8 cellular contexts compared by ENCODE assay signal in the genomic region with DNA sequence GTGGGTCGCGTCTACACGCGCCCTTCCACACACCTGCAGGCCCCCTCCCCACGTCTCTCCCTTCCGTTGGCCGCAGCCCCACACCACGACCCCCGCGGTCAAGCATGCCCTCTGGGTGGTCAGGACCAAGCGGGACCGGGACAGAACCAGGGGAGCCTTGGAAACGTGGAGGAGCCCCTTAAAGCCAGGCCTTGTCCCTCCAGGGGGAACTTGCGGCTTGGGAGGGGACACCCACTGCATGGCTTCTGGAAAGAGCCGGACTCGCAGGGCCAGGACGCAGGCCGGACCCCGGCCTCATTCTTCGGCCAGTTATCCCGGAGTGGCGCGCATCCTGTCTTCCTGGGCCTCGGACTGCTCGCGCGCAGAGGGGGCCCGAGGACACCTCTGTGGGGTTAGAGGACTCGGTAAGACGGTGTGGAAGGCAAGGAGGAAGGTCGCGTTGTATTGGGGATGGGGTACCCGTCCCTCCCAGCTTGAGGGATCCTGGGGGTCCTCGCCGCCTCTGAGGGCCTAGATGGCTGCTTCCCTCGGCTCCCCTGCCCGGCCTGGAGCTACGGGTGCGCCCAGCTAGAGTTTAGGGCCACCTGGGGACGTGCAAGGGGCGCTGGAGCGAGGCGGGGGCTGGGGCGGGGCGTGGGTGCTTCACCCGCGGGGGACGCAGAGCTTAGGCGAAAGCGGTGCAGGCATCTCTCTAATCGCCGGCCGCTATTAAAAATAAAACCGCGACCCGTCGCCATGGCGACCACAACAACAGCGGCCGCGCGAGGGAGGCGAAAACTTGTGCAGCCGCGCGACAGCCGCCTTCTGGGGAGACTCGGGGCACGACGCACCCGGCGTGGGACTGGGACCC. TPM values are rescaled to one million over a fixed set of nuclear protein-coding genes. Genes with fewer than 3 reads are reported as not detected.
DNase-seq lines count a peak whose midpoint lies in the region; ATAC-seq and TF ChIP-seq lines count a peak whose summit lies in the region.

No MANE protein-coding gene starts in this region.

- peaks cover 10% of the 10 kb centered on the region for H3K4me1 Mint-ChIP-seq in activated naive CD8-positive, alpha-beta T cell treated with anti-CD3 and anti-CD28 coated beads for 36 hours

- intact Hi-C loops in HCT116 (cut with micrococcal nuclease) = loop anchor here (2.0 kb wide), 1 partner anchor 17 kb away; no protein-coding TSS in a partner anchor
- intact Hi-C loops in lower leg skin (cut with DNase I; ENCODE audit: low total_unique reads) = no loop called here

- H3K9me2 ChIP-seq in HCT116 (ENCODE audit: insufficient read depth) (no peaks in the 10 kb centered on the region), hepatocyte (replicated peaks; ENCODE audit: insufficient read depth) (no peaks in the 10 kb centered on the region)

- H3K36me3 Mint-ChIP-seq in activated naive CD8-positive, alpha-beta T cell treated with anti-CD3 and anti-CD28 coated beads for 36 hours = no peaks in the 10 kb centered on the region

- H2AFZ ChIP-seq in HCT116 (ENCODE audit: low read depth, low read length, poor library complexity, severe bottlenecking) (no peak overlapping the region), hepatocyte (peak overlapping the region; percentile 1)

- POLR2A ChIA-PET in HCT116 (lab: Charles Lee) = no interaction called here

- H3K27me3 ChIP-seq in HCT116 (ENCODE audit: insufficient read depth, low read length) (no peaks in the 10 kb centered on the region), hepatocyte (peaks cover 22% of the 10 kb centered on the region)

- H3K9ac ChIP-seq in HCT116 (ENCODE audit: low read length) = peak overlapping the region; percentile 50

- no peak for TF ChIP-seq POLR2A in HCT116 (IDR thresholded peaks at IDR 0.05; ENCODE audit: borderline replicate concordance, extremely low read depth, insufficient read depth, insufficient read length)
- no peak for TF ChIP-seq POLR2A in lower leg skin (IDR thresholded peaks at IDR 0.05)

- no peak overlapping the region for H3K27ac Mint-ChIP-seq in activated naive CD8-positive, alpha-beta T cell treated with anti-CD3 and anti-CD28 coated beads for 36 hours

- CTCF ChIA-PET in HCT116 (lab: Charles Lee) = no interaction called here

- H3K4me1 ChIP-seq in HCT116 (ENCODE audit: control insufficient read depth in 1 of 2, insufficient read depth in 2 of 2, low read length in 2 of 2) (peaks cover 25 to 47% of the 10 kb centered on the region in 2 experiments), hepatocyte (ENCODE audit: insufficient read depth) (peaks cover 26% of the 10 kb centered on the region)

- H3K36me3 ChIP-seq in HCT116 (ENCODE audit: control insufficient read depth in 1 of 2, insufficient read depth in 2 of 2, low read length in 2 of 2) = no peaks in the 10 kb centered on the region
- H3K36me3 ChIP-seq in hepatocyte (replicated peaks; ENCODE audit: insufficient read depth, low read depth) = no peaks in the 10 kb centered on the region

- no peak overlapping the region for H3K4me3 Mint-ChIP-seq in activated naive CD8-positive, alpha-beta T cell treated with anti-CD3 and anti-CD28 coated beads for 36 hours

- H3K79me2 ChIP-seq in HCT116 (ENCODE audit: insufficient read depth, low read length) = peaks cover 15% of the 10 kb centered on the region; the same call in 1 of the 2 replicates
- peaks cover 18% of the 10 kb centered on the region for H3K79me2 ChIP-seq in hepatocyte

- DNase-seq in AG20443 (ENCODE audit: low spot score) (peak; percentile 64), HCT116 (ENCODE audit: low read depth, low spot score) (no peak), hepatocyte (ENCODE audit: low spot score) (peak; percentile 79), foreskin melanocyte (no peak), lower leg skin (ENCODE audit: low spot score in 2 of 2) (no peak)
- peak; percentile 37 for DNase-seq in activated naive CD8-positive, alpha-beta T cell treated with anti-CD3 and anti-CD28 coated beads for 36 hours

- 6% methylated on average over 59 of the region's 72 CpGs for WGBS in hepatocyte (ENCODE audit: low lambda C conversion rate, missing lambda C conversion rate)
- 7 to 11% methylated on average over 42 to 63 of the region's 72 CpGs for WGBS in lower leg skin, 2 donors

- H3K27me3 Mint-ChIP-seq in activated naive CD8-positive, alpha-beta T cell treated with anti-CD3 and anti-CD28 coated beads for 36 hours = peaks cover 42% of the 10 kb centered on the region

- H3K4me3 ChIP-seq in HCT116 (replicated peaks in 1 of 2; ENCODE audit: low read depth in 1 of 2, low read length in 2 of 2) (peak overlapping the region; percentile 42 to 62), hepatocyte (peak overlapping the region; percentile 24), skin epidermis (peak overlapping the region in 6 of 7 experiments; percentile 5 to 56 (median 24)), lower leg skin (ENCODE audit: low read depth, poor library complexity, severe bottlenecking) (no peak overlapping the region)

- no peaks in the 10 kb centered on the region for H3K9me3 Mint-ChIP-seq in activated naive CD8-positive, alpha-beta T cell treated with anti-CD3 and anti-CD28 coated beads for 36 hours

- no peaks in the 10 kb centered on the region for H4K20me1 ChIP-seq in HCT116 (ENCODE audit: insufficient read depth)
- H4K20me1 ChIP-seq in hepatocyte (ENCODE audit: insufficient read depth, poor library complexity, severe bottlenecking) = peaks cover 6% of the 10 kb centered on the region

- BruUV-seq in HCT116 (replicated peaks; lab: Mats Ljungman, UMichigan) = no TSS peak

- H3K9me3 ChIP-seq in HCT116 (ENCODE audit: control insufficient read depth in 1 of 2, insufficient read depth in 1 of 2, low read depth in 1 of 2, low read length in 2 of 2) (no peaks in the 10 kb centered on the region), hepatocyte (ENCODE audit: low read depth) (no peaks in the 10 kb centered on the region)

- TF ChIP-seq CTCF in HCT116 (IDR thresholded peaks at IDR 0.05 in 2 of 3, conservative IDR thresholded peaks at IDR 0.05 in 1 of 3; ENCODE audit: borderline replicate concordance in 1 of 3, insufficient read depth in 1 of 3, low read depth in 2 of 3, low read length in 2 of 3) (no peak), hepatocyte (IDR thresholded peaks at IDR 0.05; ENCODE audit: poor library complexity) (no peak), lower leg skin (IDR thresholded peaks at IDR 0.05) (no peak)

- no peak for TF ChIP-seq RAD21 in HCT116 (IDR thresholded peaks at IDR 0.05; ENCODE audit: low read depth)

- H3K27ac ChIP-seq in HCT116 (ENCODE audit: low read depth, low read length) (no peak overlapping the region; the same call in 1 of the 2 replicates), hepatocyte (no peak overlapping the region), skin epidermis (peak overlapping the region in 1 of 21 experiments; percentile 87)

- RAD21 ChIA-PET in HCT116 (lab: Charles Lee; ENCODE audit: low non-redundant PET in 1 of 2, low total read pairs in 2 of 2, uncharacterized antibody in 2 of 2, unreplicated experiment in 2 of 2) = interaction anchor here in 1 of 2 experiments (0.5 kb wide), 1 partner anchor 222 kb away, joined by 3 read pairs; no protein-coding TSS in a partner anchor

- no peak for ATAC-seq in HCT116
- ATAC-seq in HG02970 (IDR thresholded peaks at IDR 0.05; ENCODE audit: low FRiP score, unreplicated experiment) = no peak

- peak overlapping the region; percentile 97 for H3K4me2 ChIP-seq in HCT116 (ENCODE audit: low read length)
- peak overlapping the region; percentile 98 for H3K4me2 ChIP-seq in hepatocyte

TF ChIP-seq in HCT116, 20 proteins besides CTCF, POLR2A, EP300 and RAD21 (continues in another document):
- TF ChIP-seq SIN3A (IDR thresholded peaks at IDR 0.05; ENCODE audit: low read depth) (no peak), TCF7L2 (IDR thresholded peaks at IDR 0.05; ENCODE audit: borderline replicate concordance, extremely low read depth, insufficient read depth, insufficient read length) (no peak), EZH2phosphoT487 (IDR thresholded peaks at IDR 0.05; ENCODE audit: borderline replicate concordance) (no peak), YY1 (IDR thresholded peaks at IDR 0.05; ENCODE audit: extremely low read depth, insufficient replicate concordance, low read depth, low read length) (no peak), SP1 (IDR thresholded peaks at IDR 0.05; ENCODE audit: low read depth) (no peak), JUND (IDR thresholded peaks at IDR 0.05) (no peak), EGR1 (IDR thresholded peaks at IDR 0.05; ENCODE audit: low read depth) (no peak), EZH2 (IDR thresholded peaks at IDR 0.05) (no peak)
- TF ChIP-seq, protein P1, sequence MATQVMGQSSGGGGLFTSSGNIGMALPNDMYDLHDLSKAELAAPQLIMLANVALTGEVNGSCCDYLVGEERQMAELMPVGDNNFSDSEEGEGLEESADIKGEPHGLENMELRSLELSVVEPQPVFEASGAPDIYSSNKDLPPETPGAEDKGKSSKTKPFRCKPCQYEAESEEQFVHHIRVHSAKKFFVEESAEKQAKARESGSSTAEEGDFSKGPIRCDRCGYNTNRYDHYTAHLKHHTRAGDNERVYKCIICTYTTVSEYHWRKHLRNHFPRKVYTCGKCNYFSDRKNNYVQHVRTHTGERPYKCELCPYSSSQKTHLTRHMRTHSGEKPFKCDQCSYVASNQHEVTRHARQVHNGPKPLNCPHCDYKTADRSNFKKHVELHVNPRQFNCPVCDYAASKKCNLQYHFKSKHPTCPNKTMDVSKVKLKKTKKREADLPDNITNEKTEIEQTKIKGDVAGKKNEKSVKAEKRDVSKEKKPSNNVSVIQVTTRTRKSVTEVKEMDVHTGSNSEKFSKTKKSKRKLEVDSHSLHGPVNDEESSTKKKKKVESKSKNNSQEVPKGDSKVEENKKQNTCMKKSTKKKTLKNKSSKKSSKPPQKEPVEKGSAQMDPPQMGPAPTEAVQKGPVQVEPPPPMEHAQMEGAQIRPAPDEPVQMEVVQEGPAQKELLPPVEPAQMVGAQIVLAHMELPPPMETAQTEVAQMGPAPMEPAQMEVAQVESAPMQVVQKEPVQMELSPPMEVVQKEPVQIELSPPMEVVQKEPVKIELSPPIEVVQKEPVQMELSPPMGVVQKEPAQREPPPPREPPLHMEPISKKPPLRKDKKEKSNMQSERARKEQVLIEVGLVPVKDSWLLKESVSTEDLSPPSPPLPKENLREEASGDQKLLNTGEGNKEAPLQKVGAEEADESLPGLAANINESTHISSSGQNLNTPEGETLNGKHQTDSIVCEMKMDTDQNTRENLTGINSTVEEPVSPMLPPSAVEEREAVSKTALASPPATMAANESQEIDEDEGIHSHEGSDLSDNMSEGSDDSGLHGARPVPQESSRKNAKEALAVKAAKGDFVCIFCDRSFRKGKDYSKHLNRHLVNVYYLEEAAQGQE (IDR thresholded peaks at IDR 0.05; ENCODE audit: low read depth) = no peak
- TF ChIP-seq, protein P2, sequence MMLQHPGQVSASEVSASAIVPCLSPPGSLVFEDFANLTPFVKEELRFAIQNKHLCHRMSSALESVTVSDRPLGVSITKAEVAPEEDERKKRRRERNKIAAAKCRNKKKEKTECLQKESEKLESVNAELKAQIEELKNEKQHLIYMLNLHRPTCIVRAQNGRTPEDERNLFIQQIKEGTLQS (IDR thresholded peaks at IDR 0.05) = no peak

RNA-seq across cellular contexts. Expression of a gene that starts 1.8 kb away (rescaled TPM):
- total RNA-seq in HCT116 (2021; ENCODE audit: unreplicated experiment) (44.7 TPM), hepatocyte (56.6 and 63.1 TPM in 2 replicates), lower leg skin (10 to 100 TPM; 13.0 to 27.0 (median 20.5) TPM)
- polyA plus RNA-seq in HCT116 (2012) = 48.1 and 74.9 TPM in 2 replicates
- 1 to 10 TPM; 3.3 to 4.1 TPM for total RNA-seq in activated naive CD8-positive, alpha-beta T cell treated with anti-CD3 and anti-CD28 coated beads for 36 hours
- 22.3 and 30.7 TPM in 2 replicates for polyA plus RNA-seq in hepatocyte

Comparison
In these comparisons a context has a peak if more than half of its experiments do, and no peak if none do; other contexts are left out.
1. DNase-seq: peak in AG20443 (single experiment), activated naive CD8-positive, alpha-beta T cell treated with anti-CD3 and anti-CD28 coated beads for 36 hours (single experiment) and hepatocyte (single experiment); none in HCT116 (single experiment), foreskin melanocyte (single experiment) and lower leg skin (0 of 2).